In the genomic region with DNA sequence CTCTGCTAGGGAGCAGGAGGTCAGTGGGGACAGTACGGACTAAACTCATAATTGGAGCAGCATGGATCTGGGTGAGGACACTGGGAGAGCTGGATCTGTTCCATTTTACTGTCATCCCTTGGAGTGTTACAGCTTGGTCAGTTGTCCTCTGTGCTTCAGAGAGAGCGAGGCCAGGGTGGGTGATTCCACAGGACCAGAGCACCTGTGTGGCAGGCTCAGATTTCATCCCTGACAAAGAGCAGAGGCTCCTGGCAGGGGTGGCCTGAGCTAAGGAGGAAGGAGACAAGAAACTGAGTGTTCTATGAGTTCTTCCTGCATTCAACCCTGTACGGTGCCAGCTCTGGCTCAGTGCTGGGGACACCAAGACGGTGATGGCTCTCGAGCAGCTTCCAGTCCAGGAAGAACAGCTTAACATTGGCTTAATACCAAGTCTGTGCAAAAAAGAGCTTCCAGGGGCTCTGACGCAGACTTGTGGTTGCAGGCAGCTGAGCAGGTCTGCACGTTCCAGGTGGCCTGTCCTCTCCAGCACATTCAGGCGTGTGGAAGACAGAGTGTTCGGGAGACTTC, we compare ENCODE assay signal across 11 cellular contexts. TPM values are rescaled to one million over a fixed set of nuclear protein-coding genes. Genes with fewer than 3 reads are reported as not detected.
DNase-seq lines count a peak whose midpoint lies in the region; ATAC-seq and TF ChIP-seq lines count a peak whose summit lies in the region.
"Had no signal": no experiment of that assay in that cellular context is flagged by ENCODE, and none has a peak within 500 bp of the region (broad histone marks: within the 10 kb centered on the region; RNA-seq: fewer than 3 reads in every experiment).

No MANE protein-coding gene starts in this region.

- H3K4me3 ChIP-seq in BLaER1 treated with 17β-estradiol and CSF1 and Interleukin-3, amounts not matched to agents 10 nM and 100 nM, result no peak overlapping the region
- no peak overlapping the region for H3K4me3 ChIP-seq in breast epithelium

- intact Hi-C loops in breast epithelium (cut with DNase I; ENCODE audit: low total_unique reads), result no loop called here

- H3K27ac ChIP-seq in BLaER1 treated with 17β-estradiol and CSF1 and Interleukin-3, amounts not matched to agents 10 nM and 100 nM, result no peak overlapping the region
- H3K27ac ChIP-seq in breast epithelium, result peak overlapping the region; percentile 52 to 68
- H3K27ac ChIP-seq: KMS-11 had no signal

- DNase-seq in NCI-H2107 (lab: John Stamatoyannopoulos, UW), result peak; percentile 52
- peak in 1 of 2 donors; percentile 66 for DNase-seq in breast epithelium (ENCODE audit: low spot score in 2 of 2)
- peak; percentile 45 for DNase-seq in myocyte (ENCODE audit: low read depth)
- no peak for DNase-seq in activated CD4-positive, CD25-positive, alpha-beta regulatory T cell (lab: John Stamatoyannopoulos, UW)
- no peak for DNase-seq in omental fat pad (ENCODE audit: low spot score)
- DNase-seq in GM13976 (ENCODE audit: low spot score), result no peak
- DNase-seq: CD8-positive, alpha-beta memory T cell; NCI-H510A treated with DMSO at 0.1 percent for 48 hours had no signal

- in situ Hi-C loops in GM13976 (cut with MboI; ENCODE audit: low sequenced_read_pairs, unreplicated experiment), result no loop called here

- no peak overlapping the region for H3K9ac ChIP-seq in BLaER1 treated with 17β-estradiol and CSF1 and Interleukin-3, amounts not matched to agents 10 nM and 100 nM
- H3K9ac ChIP-seq: KMS-11 had no signal

- peak overlapping the region in 8 of 11 experiments; percentile 3 to 77 (median 47); a peak in 7 of 22 replicates for H3K4me2 ChIP-seq in BLaER1 treated with 17β-estradiol and CSF1 and Interleukin-3, amounts not matched to agents 10 nM and 100 nM
- H3K4me2 ChIP-seq: KMS-11 had no signal

- H3K27me3 ChIP-seq in BLaER1 treated with 17β-estradiol and CSF1 and Interleukin-3, amounts not matched to agents 10 nM and 100 nM, result no peaks in the 10 kb centered on the region
- no peaks in the 10 kb centered on the region for H3K27me3 ChIP-seq in breast epithelium

- no peaks in the 10 kb centered on the region for H3K9me3 ChIP-seq in BLaER1 treated with 17β-estradiol and CSF1 and Interleukin-3, amounts not matched to agents 10 nM and 100 nM (replicated peaks in 1 of 11)
- H3K9me3 ChIP-seq in breast epithelium, result no peaks in the 10 kb centered on the region

- peaks cover 11 to 34% (median 30%) of the 10 kb centered on the region in 10 experiments; a peak in 19 of 20 replicates for H3K4me1 ChIP-seq in BLaER1 treated with 17β-estradiol and CSF1 and Interleukin-3, amounts not matched to agents 10 nM and 100 nM
- H3K4me1 ChIP-seq in breast epithelium, result no peaks in the 10 kb centered on the region

- ATAC-seq in GM19452 (IDR thresholded peaks at IDR 0.05; ENCODE audit: unreplicated experiment) (no peak), omental fat pad (ENCODE audit: low FRiP score) (no peak)

- no peak for TF ChIP-seq POLR2A in breast epithelium (IDR thresholded peaks at IDR 0.05)

- TF ChIP-seq CTCF in breast epithelium (IDR thresholded peaks at IDR 0.05) (no peak), omental fat pad (IDR thresholded peaks at IDR 0.05) (no peak), GM13976 (IDR thresholded peaks at IDR 0.05; ENCODE audit: borderline replicate concordance, control extremely low read depth, extremely low read depth, insufficient read depth, missing control alignments) (no peak)

- H4K20me1 ChIP-seq in BLaER1 treated with 17β-estradiol and CSF1 and Interleukin-3, amounts not matched to agents 10 nM and 100 nM, result no peaks in the 10 kb centered on the region

- no peaks in the 10 kb centered on the region for H3K36me3 ChIP-seq in BLaER1 treated with 17β-estradiol and CSF1 and Interleukin-3, amounts not matched to agents 10 nM and 100 nM
- H3K36me3 ChIP-seq in breast epithelium, result no peaks in the 10 kb centered on the region

RNA-seq across cellular contexts. Expression of a gene that starts 8.4 kb away (rescaled TPM):
- total RNA-seq in breast epithelium (10 to 100 TPM in 1 of 3 donors, 1 to 10 TPM in 2; 3.7 to 17.9 (median 8.2) TPM), myocyte (12.0 and 19.8 TPM in 2 replicates), omental fat pad (10 to 100 TPM in 1 of 4 donors, 1 to 10 TPM in 3; 3.2 to 28.4 (median 7.1) TPM)
- 10.2 TPM for polyA plus RNA-seq in myocyte (2012)
- polyA plus RNA-seq: CD8-positive, alpha-beta memory T cell had no signal

RNA-seq across cellular contexts. Expression of a gene that starts 38.9 kb away (rescaled TPM):
- total RNA-seq in breast epithelium, result 10 to 100 TPM; 31.8 to 40.3 (median 36.0) TPM
- total RNA-seq in myocyte, result 47.8 and 65.1 TPM in 2 replicates
- 84.4 TPM for polyA plus RNA-seq in myocyte (2012)
- 10 to 100 TPM; 23.6 to 42.0 (median 35.2) TPM for total RNA-seq in omental fat pad

RNA-seq across cellular contexts. Expression of a gene that starts 40.7 kb away (rescaled TPM):
- total RNA-seq in breast epithelium (1 to 10 TPM; 2.9 to 5.6 (median 3.3) TPM), myocyte (17.1 and 23.6 TPM in 2 replicates), omental fat pad (1 to 10 TPM; 1.3 to 5.2 (median 1.5) TPM)
- 5.4 TPM for polyA plus RNA-seq in myocyte (2012)
- polyA plus RNA-seq: CD8-positive, alpha-beta memory T cell had no signal

Comparison
In these comparisons a context has a peak if more than half of its experiments do, and no peak if none do; other contexts are left out.
1. H3K27ac ChIP-seq: peak in breast epithelium (2 of 2); none in BLaER1 treated with 17β-estradiol and CSF1 and Interleukin-3, amounts not matched to agents 10 nM and 100 nM (0 of 11).
2. DNase-seq: peak in NCI-H2107 (single experiment) and myocyte (single experiment); none in activated CD4-positive, CD25-positive, alpha-beta regulatory T cell (0 of 4), omental fat pad (single experiment) and GM13976 (single experiment).